ENCODE assay signal across 13 cellular contexts in the genomic region with DNA sequence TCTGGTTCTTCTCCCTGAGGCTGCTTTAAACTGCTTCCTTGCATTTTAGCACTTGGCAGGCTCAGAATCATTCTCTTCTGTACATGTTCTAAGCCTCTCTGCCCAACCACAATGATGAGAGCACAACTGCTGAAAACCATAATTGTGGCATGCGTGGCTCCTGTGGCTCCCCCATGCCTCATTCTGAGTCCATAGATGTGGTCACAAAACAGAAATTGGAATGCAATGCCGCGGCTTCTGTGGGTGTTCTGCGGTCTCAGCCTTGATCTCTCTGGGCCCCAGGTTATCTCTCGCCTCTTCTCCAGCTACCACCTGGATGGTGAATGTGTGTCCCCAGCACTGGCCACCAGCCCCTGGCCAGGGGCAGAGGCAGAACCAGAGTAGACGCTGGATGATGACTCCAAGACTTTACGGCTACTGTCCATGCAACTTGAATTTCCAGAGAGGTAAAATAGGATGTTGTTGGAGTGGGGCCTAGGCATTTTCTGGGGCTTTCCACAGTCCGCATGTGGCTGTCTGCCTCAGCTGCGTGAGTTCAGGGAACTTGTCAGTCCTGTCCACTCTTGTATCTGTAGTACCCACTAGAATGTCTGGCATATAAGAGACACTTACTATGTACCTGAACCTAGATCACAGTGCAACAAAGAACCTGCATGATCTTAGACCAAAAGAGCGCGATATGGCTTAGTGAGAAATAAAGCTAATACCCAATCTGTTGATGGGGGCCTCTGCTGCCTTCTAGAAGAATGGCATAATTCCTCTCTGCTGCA. TPM values are rescaled to one million over a fixed set of nuclear protein-coding genes. Genes with fewer than 3 reads are reported as not detected.
DNase-seq lines count a peak whose midpoint lies in the region; ATAC-seq and TF ChIP-seq lines count a peak whose summit lies in the region.
"Had no signal": no experiment of that assay in that cellular context is flagged by ENCODE, and none has a peak within 500 bp of the region (broad histone marks: within the 10 kb centered on the region; RNA-seq: fewer than 3 reads in every experiment).

No MANE protein-coding gene starts in this region.

- no peaks in the 10 kb centered on the region for H3K9me3 ChIP-seq in neural progenitor cell (ENCODE audit: low read depth)
- H3K9me3 ChIP-seq: gastrocnemius medialis, right lobe of liver had no signal

- no peaks in the 10 kb centered on the region for H4K20me1 ChIP-seq in neural progenitor cell (ENCODE audit: low read depth)

- no peak overlapping the region for H3K27ac ChIP-seq in neural progenitor cell
- H3K27ac ChIP-seq: gastrocnemius medialis had no signal

- peaks cover 5% of the 10 kb centered on the region for H3K4me1 Mint-ChIP-seq in stimulated activated effector memory CD8-positive, alpha-beta T cell treated with anti-CD3 and anti-CD28 coated beads, Interleukin-12 subunit alpha, Interleukin-12 subunit beta, amount 100 ng/mL, for 72 hours
- H3K4me1 Mint-ChIP-seq in neural progenitor cell: peaks cover 13% of the 10 kb centered on the region

- H3K27ac Mint-ChIP-seq in stimulated activated effector memory CD8-positive, alpha-beta T cell treated with anti-CD3 and anti-CD28 coated beads, Interleukin-12 subunit alpha, Interleukin-12 subunit beta, amount 100 ng/mL, for 72 hours: no peak overlapping the region
- H3K27ac Mint-ChIP-seq in neural progenitor cell: no peak overlapping the region

- no peak overlapping the region for H2AFZ ChIP-seq in neural progenitor cell (replicated peaks)

- peak; percentile 35 for DNase-seq in activated T-cell treated with anti-CD3 and anti-CD28 coated beads for 48 hours (ENCODE audit: low read depth)
- DNase-seq in activated T-cell treated with anti-CD3 and anti-CD28 coated beads for 4 hours: no peak
- peak; percentile 86 for DNase-seq in SW480 (ENCODE audit: low spot score)
- DNase-seq in astrocyte of the spinal cord (ENCODE audit: low read depth, low spot score): peak; percentile 82
- peak in 1 of 2 donors; percentile 57 for DNase-seq in stimulated activated effector memory CD8-positive, alpha-beta T cell treated with anti-CD3 and anti-CD28 coated beads, Interleukin-12 subunit alpha, Interleukin-12 subunit beta, amount 100 ng/mL, for 72 hours (ENCODE audit: low spot score in 2 of 2)
- DNase-seq in DMS 273 (lab: John Stamatoyannopoulos, UW; ENCODE audit: unreplicated experiment): no peak
- no peak for DNase-seq in neural progenitor cell (ENCODE audit: low spot score)
- DNase-seq: ACHN; gastrocnemius medialis; naive thymus-derived CD8-positive, alpha-beta T cell; NCI-H2171; right lobe of liver had no signal

- no peaks in the 10 kb centered on the region for H3K4me1 ChIP-seq in neural progenitor cell
- H3K4me1 ChIP-seq: gastrocnemius medialis had no signal

- in situ Hi-C loops in astrocyte of the spinal cord (cut with HindIII; ENCODE audit: low sequenced_read_pairs): no loop called here

- TF ChIP-seq CTCF in astrocyte of the spinal cord (IDR thresholded peaks at IDR 0.05; ENCODE audit: low read depth, low read length) (no peak), neural progenitor cell (IDR thresholded peaks at IDR 0.05) (no peak)

- H3K9ac ChIP-seq in neural progenitor cell: no peak overlapping the region

- peak; percentile 19 for ATAC-seq in stimulated activated effector memory CD8-positive, alpha-beta T cell treated with anti-CD3 and anti-CD28 coated beads, Interleukin-12 subunit alpha, Interleukin-12 subunit beta, amount 100 ng/mL, for 72 hours
- ATAC-seq in HG03439 (IDR thresholded peaks at IDR 0.05; ENCODE audit: unreplicated experiment): no peak
- ATAC-seq: gastrocnemius medialis; naive thymus-derived CD8-positive, alpha-beta T cell; right lobe of liver had no signal

- peaks cover 8% of the 10 kb centered on the region for H3K27me3 Mint-ChIP-seq in neural progenitor cell (ENCODE audit: insufficient read depth, low read depth)

- no peaks in the 10 kb centered on the region for H3K27me3 ChIP-seq in neural progenitor cell
- H3K27me3 ChIP-seq: gastrocnemius medialis, right lobe of liver had no signal

- no peak overlapping the region for H3K4me3 ChIP-seq in astrocyte of the spinal cord (ENCODE audit: low read depth, low read length)
- H3K4me3 ChIP-seq in neural progenitor cell: no peak overlapping the region
- H3K4me3 ChIP-seq: gastrocnemius medialis, right lobe of liver had no signal

- no peaks in the 10 kb centered on the region for H3K79me2 ChIP-seq in neural progenitor cell (ENCODE audit: low read depth)

- H3K36me3 Mint-ChIP-seq in stimulated activated effector memory CD8-positive, alpha-beta T cell treated with anti-CD3 and anti-CD28 coated beads, Interleukin-12 subunit alpha, Interleukin-12 subunit beta, amount 100 ng/mL, for 72 hours: no peaks in the 10 kb centered on the region
- no peaks in the 10 kb centered on the region for H3K36me3 Mint-ChIP-seq in neural progenitor cell

- H3K4me3 Mint-ChIP-seq in stimulated activated effector memory CD8-positive, alpha-beta T cell treated with anti-CD3 and anti-CD28 coated beads, Interleukin-12 subunit alpha, Interleukin-12 subunit beta, amount 100 ng/mL, for 72 hours: no peak overlapping the region
- no peak overlapping the region for H3K4me3 Mint-ChIP-seq in neural progenitor cell
- H3K4me3 Mint-ChIP-seq: naive thymus-derived CD8-positive, alpha-beta T cell had no signal

- H3F3A ChIP-seq in neural progenitor cell (ENCODE audit: low read depth): no peaks in the 10 kb centered on the region

- no peaks in the 10 kb centered on the region for H3K36me3 ChIP-seq in neural progenitor cell
- H3K36me3 ChIP-seq: gastrocnemius medialis, right lobe of liver had no signal

- peaks cover 4% of the 10 kb centered on the region for H3K9me3 Mint-ChIP-seq in stimulated activated effector memory CD8-positive, alpha-beta T cell treated with anti-CD3 and anti-CD28 coated beads, Interleukin-12 subunit alpha, Interleukin-12 subunit beta, amount 100 ng/mL, for 72 hours
- peaks cover 11% of the 10 kb centered on the region for H3K9me3 Mint-ChIP-seq in neural progenitor cell

- no peak overlapping the region for H3K4me2 ChIP-seq in neural progenitor cell

RNA-seq across cellular contexts. Expression of gene ADRB1, which starts 52.4 kb away (rescaled TPM):
- 0.09 TPM in 1 of 2 replicates, not detected in the other for total RNA-seq in neural progenitor cell (ENCODE audit: low replicate concordance)
- total RNA-seq: naive thymus-derived CD8-positive, alpha-beta T cell had no signal

Comparison
In these comparisons a context has a peak if more than half of its experiments do, and no peak if none do; other contexts are left out.
1. DNase-seq: peak in activated T-cell treated with anti-CD3 and anti-CD28 coated beads for 48 hours (single experiment), SW480 (single experiment) and astrocyte of the spinal cord (single experiment); none in activated T-cell treated with anti-CD3 and anti-CD28 coated beads for 4 hours (single experiment), DMS 273 (single experiment) and neural progenitor cell (single experiment).